ENCODE assay signal across 14 cellular contexts in the genomic region with DNA sequence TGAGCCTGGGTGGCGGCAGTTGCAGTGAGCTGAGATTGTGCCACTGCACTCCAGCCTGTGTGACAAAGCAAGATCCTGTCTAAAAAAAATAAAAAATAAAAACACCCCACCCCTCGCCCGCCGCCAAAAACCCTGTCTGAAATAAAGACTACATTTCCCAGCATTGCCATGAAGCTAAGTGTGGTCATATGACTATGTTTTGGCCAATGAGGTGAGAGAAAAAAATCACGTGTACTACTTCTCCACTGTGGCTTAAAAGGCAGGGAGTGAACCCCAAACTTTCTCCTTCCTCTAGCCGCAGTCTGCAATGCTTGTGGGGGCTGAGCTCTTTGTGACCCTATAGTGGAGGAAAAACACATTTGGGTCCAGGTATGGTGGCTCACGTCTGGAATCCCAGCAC. TPM values are rescaled to one million over a fixed set of nuclear protein-coding genes. Genes with fewer than 3 reads are reported as not detected.
DNase-seq lines count a peak whose midpoint lies in the region; ATAC-seq and TF ChIP-seq lines count a peak whose summit lies in the region.
"Had no signal": no experiment of that assay in that cellular context is flagged by ENCODE, and none has a peak within 500 bp of the region (broad histone marks: within the 10 kb centered on the region; RNA-seq: fewer than 3 reads in every experiment).

No MANE protein-coding gene starts in this region.

- no peaks in the 10 kb centered on the region for H3K36me3 Mint-ChIP-seq in natural killer cell

- H3K4me3 ChIP-seq in cardiac fibroblast (replicated peaks in 1 of 2; ENCODE audit: low read depth in 2 of 2, low read length in 2 of 2) (no peak overlapping the region), coronary artery (no peak overlapping the region)
- H3K4me3 ChIP-seq: mucosa of descending colon, sigmoid colon, uterus had no signal

- H3K27ac Mint-ChIP-seq in natural killer cell, result no peak overlapping the region
- H3K27ac Mint-ChIP-seq: effector memory CD8-positive, alpha-beta T cell had no signal

- in situ Hi-C loops in GM13977 (cut with MboI; ENCODE audit: low pct_unique_long_range_greater_than_20kb, low sequenced_read_pairs, unreplicated experiment), result no loop called here

- H3K4me3 Mint-ChIP-seq in natural killer cell, result no peak overlapping the region
- H3K4me3 Mint-ChIP-seq: effector memory CD8-positive, alpha-beta T cell had no signal

- peaks cover 11 to 14% of the 10 kb centered on the region in 2 donors for H3K4me1 Mint-ChIP-seq in natural killer cell

- intact Hi-C loops in natural killer cell (cut with micrococcal nuclease), result no loop called here

- H3K9me3 Mint-ChIP-seq in natural killer cell, result no peaks in the 10 kb centered on the region
- H3K9me3 Mint-ChIP-seq: effector memory CD8-positive, alpha-beta T cell had no signal

- TF ChIP-seq CTCF in GM13977 (IDR thresholded peaks at IDR 0.05; ENCODE audit: extremely low read depth, insufficient read depth, missing control alignments), result no peak
- TF ChIP-seq CTCF in cardiac fibroblast (IDR thresholded peaks at IDR 0.05; ENCODE audit: low read depth, low read length), result no peak
- no peak for TF ChIP-seq CTCF in coronary artery (IDR thresholded peaks at IDR 0.05)
- no peak for TF ChIP-seq CTCF in natural killer cell (IDR thresholded peaks at IDR 0.05)

- ATAC-seq in natural killer cell, result no peak
- ATAC-seq: effector memory CD8-positive, alpha-beta T cell; mucosa of descending colon had no signal

- peaks cover 8 to 10% of the 10 kb centered on the region in 2 donors for H3K27me3 Mint-ChIP-seq in natural killer cell (ENCODE audit: low read depth in 2 of 2)

- H3K27ac ChIP-seq in coronary artery, result no peak overlapping the region
- H3K27ac ChIP-seq: sigmoid colon, uterus had no signal

- DNase-seq in GM13977 (ENCODE audit: low spot score) (peak; percentile 77), NAMALWA (ENCODE audit: low spot score) (peak; percentile 86), cardiac fibroblast (ENCODE audit: low read depth in 2 of 2) (peak; percentile 17 to 45), renal cortical epithelial cell (ENCODE audit: low read depth) (peak; percentile 29), NCI-H345 (lab: John Stamatoyannopoulos, UW) (no peak), coronary artery (ENCODE audit: low spot score) (no peak), natural killer cell (no peak)
- DNase-seq: activated CD8-positive, alpha-beta memory T cell treated with anti-CD3 and anti-CD28 coated beads, Interleukin-2, amount 50 U/mL, for 4 hours; effector memory CD8-positive, alpha-beta T cell; HCEC 1CT; mucosa of descending colon; NCI-H526; sigmoid colon; uterus had no signal

RNA-seq across cellular contexts. Expression of gene COLGALT1, which starts 54.9 kb away (rescaled TPM):
- 53.9 and 75.0 TPM in 2 replicates for total RNA-seq in renal cortical epithelial cell
- 10 to 100 TPM; 39.0 to 55.4 (median 43.7) TPM for total RNA-seq in natural killer cell

Comparison
In these comparisons a context has a peak if more than half of its experiments do, and no peak if none do; other contexts are left out.
1. DNase-seq: peak in GM13977 (single experiment), NAMALWA (single experiment), cardiac fibroblast (2 of 2) and renal cortical epithelial cell (single experiment); none in NCI-H345 (single experiment), coronary artery (single experiment) and natural killer cell (single experiment).